Comparison of ENCODE assay signal across 8 cellular contexts in the genomic region with DNA sequence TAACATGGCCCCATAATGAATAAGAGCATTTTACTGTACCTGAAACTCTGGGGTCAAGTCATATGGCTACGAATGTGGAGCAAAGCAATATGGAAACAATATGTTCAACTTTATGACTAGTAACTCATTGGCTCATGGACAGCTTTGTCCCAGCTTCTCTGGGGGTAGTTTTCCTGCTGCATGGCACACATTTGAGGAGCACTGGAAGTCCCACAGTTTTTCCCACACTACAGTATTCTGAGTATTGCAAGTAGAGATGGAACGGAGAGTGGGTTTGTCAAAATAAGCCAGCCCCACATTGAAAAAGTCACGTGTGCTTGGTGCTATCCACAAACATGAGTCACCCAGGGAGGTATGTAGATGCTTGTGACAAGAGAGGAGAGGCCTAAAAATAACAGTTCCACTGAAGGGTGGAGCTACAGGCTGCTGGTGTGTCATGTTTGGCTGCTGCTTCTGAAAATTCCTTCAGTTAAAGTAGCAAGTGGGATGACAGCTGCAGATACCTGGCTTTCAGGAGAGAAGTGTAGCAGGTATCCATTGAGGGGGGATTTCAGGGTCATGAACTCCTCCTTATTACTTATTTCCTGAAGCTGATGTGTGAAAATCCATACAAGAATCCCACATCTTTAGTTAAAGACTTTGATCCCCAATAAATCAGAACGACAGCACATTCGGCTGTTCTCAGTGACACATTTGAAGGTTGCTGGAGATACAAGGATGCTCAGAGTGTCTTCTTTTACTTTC. TPM values are rescaled to one million over a fixed set of nuclear protein-coding genes. Genes with fewer than 3 reads are reported as not detected.
DNase-seq lines count a peak whose midpoint lies in the region; ATAC-seq and TF ChIP-seq lines count a peak whose summit lies in the region.

No MANE protein-coding gene starts in this region.

- no peak for TF ChIP-seq CTCF in A673 (conservative IDR thresholded peaks at IDR 0.05; ENCODE audit: low read depth, low read length)
- TF ChIP-seq CTCF in WERI-Rb-1 (IDR thresholded peaks at IDR 0.05; ENCODE audit: low read depth, low read length): no peak

- BruUV-seq in A673 (replicated peaks; lab: Mats Ljungman, UMichigan): no TSS peak

- H3K4me1 ChIP-seq in A673 (ENCODE audit: insufficient read depth, low read length, poor library complexity, severe bottlenecking): no peaks in the 10 kb centered on the region

- H3K9me3 Mint-ChIP-seq in central memory CD8-positive, alpha-beta T cell: no peaks in the 10 kb centered on the region

- intact Hi-C loops in A673 (cut with micrococcal nuclease; ENCODE audit: unreplicated experiment): no loop called here

- no peaks in the 10 kb centered on the region for H3K9me3 ChIP-seq in A673 (ENCODE audit: low read depth, low read length, poor library complexity, severe bottlenecking)
- no peaks in the 10 kb centered on the region for H3K9me3 ChIP-seq in WERI-Rb-1 (ENCODE audit: severe bottlenecking)

- no peak overlapping the region for H3K27ac ChIP-seq in A673 (ENCODE audit: low read depth, low read length, poor library complexity, severe bottlenecking)
- no peak overlapping the region for H3K27ac ChIP-seq in WERI-Rb-1

- no peaks in the 10 kb centered on the region for H3K27me3 Mint-ChIP-seq in central memory CD8-positive, alpha-beta T cell

- H3K36me3 ChIP-seq in A673 (ENCODE audit: insufficient read depth, low read length, poor library complexity, severe bottlenecking) (no peaks in the 10 kb centered on the region), WERI-Rb-1 (no peaks in the 10 kb centered on the region)

- ATAC-seq in central memory CD8-positive, alpha-beta T cell (replicated peaks; ENCODE audit: extremely low read depth, poor library complexity, severe bottlenecking): peak; percentile 100
- ATAC-seq in GM21423 (IDR thresholded peaks at IDR 0.05; ENCODE audit: unreplicated experiment) (no peak), HG03469 (IDR thresholded peaks at IDR 0.05; ENCODE audit: unreplicated experiment) (no peak)

- H3K36me3 Mint-ChIP-seq in central memory CD8-positive, alpha-beta T cell (ENCODE audit: insufficient read depth): no peaks in the 10 kb centered on the region

- peak overlapping the region; percentile 39 for H3K4me3 Mint-ChIP-seq in central memory CD8-positive, alpha-beta T cell

- POLR2A ChIA-PET in A673 (lab: Charles Lee; ENCODE audit: low non-redundant PET): no interaction called here

- peaks cover 19% of the 10 kb centered on the region for H3K27me3 ChIP-seq in A673 (replicated peaks; ENCODE audit: insufficient read depth, low read depth, low read length, poor library complexity)
- peaks cover 80% of the 10 kb centered on the region for H3K27me3 ChIP-seq in WERI-Rb-1 (ENCODE audit: insufficient read depth, low read depth, severe bottlenecking)

- DNase-seq in A673 (ENCODE audit: low spot score) (peak; percentile 17), LoVo (ENCODE audit: low spot score) (peak; percentile 86), lung microvascular endothelial cell (ENCODE audit: low read depth in 2 of 2) (peak; percentile 64 to 89), WERI-Rb-1 (no peak), NCI-H748 treated with DMSO at 0.1 percent for 48 hours (lab: John Stamatoyannopoulos, UW) (no peak)
- DNase-seq in central memory CD8-positive, alpha-beta T cell (ENCODE audit: low spot score in 2 of 2): peak in 1 of 2 donors; percentile 25

- H3K4me3 ChIP-seq in A673 (ENCODE audit: low read depth, low read length, poor library complexity, severe bottlenecking) (no peak overlapping the region), WERI-Rb-1 (ENCODE audit: low read depth, low read length) (no peak overlapping the region)

- H3K27ac Mint-ChIP-seq in central memory CD8-positive, alpha-beta T cell (ENCODE audit: low read depth): peak overlapping the region; percentile 37

- CTCF ChIA-PET in A673 (lab: Charles Lee): no interaction called here

- peaks cover 20% of the 10 kb centered on the region for H3K4me1 Mint-ChIP-seq in central memory CD8-positive, alpha-beta T cell

RNA-seq across cellular contexts. Expression of a gene that starts 48.3 kb away (rescaled TPM):
- total RNA-seq in A673 (2021) (not detected in 2 replicates), lung microvascular endothelial cell (not detected in 2 replicates)

Comparison
In these comparisons a context has a peak if more than half of its experiments do, and no peak if none do; other contexts are left out.
1. DNase-seq: peak in A673 (single experiment), LoVo (single experiment) and lung microvascular endothelial cell (2 of 2); none in WERI-Rb-1 (single experiment) and NCI-H748 treated with DMSO at 0.1 percent for 48 hours (single experiment).